In the genomic region with DNA sequence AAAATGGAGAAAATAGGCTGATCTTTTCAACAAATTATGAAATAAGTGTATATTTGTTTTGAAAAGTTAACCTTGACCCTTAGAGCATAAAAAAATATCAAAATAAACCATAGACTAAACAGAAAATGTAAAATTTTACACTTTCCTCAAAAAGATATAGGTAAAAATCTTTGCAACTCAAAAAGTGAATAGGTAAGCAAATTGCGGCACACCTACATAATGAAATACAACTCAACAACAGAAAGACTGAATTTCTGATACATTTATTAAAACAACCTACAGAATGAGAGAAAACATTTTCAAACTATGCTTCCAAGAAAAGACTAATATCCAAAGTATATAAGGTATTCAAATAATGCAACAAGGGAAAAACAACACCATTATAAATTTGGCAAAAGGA, we compare ENCODE assay signal across 11 cellular contexts.
"Had no signal": no experiment of that assay in that cellular context is flagged by ENCODE, and none has a peak within 500 bp of the region (broad histone marks: within the 10 kb centered on the region; RNA-seq: fewer than 3 reads in every experiment).

No MANE protein-coding gene starts in this region.

- H3K36me3 ChIP-seq: HAP-1 had no signal

- DNase-seq: GM23248, GOT3, H7, H9, HCEC 1CT, HFFc6 had no signal

- H3K4me3 ChIP-seq: GM23248, GM23338, HAP-1 had no signal

- H3K9me3 ChIP-seq: HAP-1 had no signal

- H3K9ac ChIP-seq: GM23248 had no signal

- H3K4me2 ChIP-seq: GM23338 had no signal

- H3K27ac ChIP-seq: GM23248 had no signal

- FAIRE-seq: H1, H54 had no signal

- H3K4me1 ChIP-seq: HAP-1 had no signal

- H2AFZ ChIP-seq: GM23248, GM23338 had no signal

- ATAC-seq: GM23338, HCT116 had no signal
